Comparison of ENCODE assay signal across 11 cellular contexts in the genomic region with DNA sequence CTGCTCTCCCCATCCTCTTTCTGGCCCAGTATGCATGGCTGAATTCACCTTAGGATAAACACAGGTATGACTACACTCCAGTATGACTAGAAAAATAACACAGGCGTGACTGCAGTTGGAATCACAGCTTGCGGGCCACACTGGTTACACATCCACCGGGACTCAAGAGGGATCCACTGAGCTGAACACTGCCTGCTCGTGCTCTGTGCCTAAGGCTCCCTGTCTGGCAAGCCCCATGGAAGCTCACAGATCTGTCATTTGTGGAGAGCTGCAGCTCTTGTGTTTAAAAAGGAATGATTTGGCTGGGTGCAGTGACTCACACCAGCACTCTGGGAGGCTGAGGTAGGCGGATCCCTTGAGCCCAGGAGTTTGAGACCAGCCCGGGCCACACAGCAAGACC. TPM values are rescaled to one million over a fixed set of nuclear protein-coding genes. Genes with fewer than 3 reads are reported as not detected.
DNase-seq lines count a peak whose midpoint lies in the region; ATAC-seq, FAIRE-seq and TF ChIP-seq lines count a peak whose summit lies in the region.
"Had no signal": no experiment of that assay in that cellular context is flagged by ENCODE, and none has a peak within 500 bp of the region (broad histone marks: within the 10 kb centered on the region; RNA-seq: fewer than 3 reads in every experiment).

No MANE protein-coding gene starts in this region.

- no peaks in the 10 kb centered on the region for H3K27me3 ChIP-seq in astrocyte (ENCODE audit: insufficient read depth, low read length)
- H3K27me3 ChIP-seq: hepatocyte had no signal

- no peak overlapping the region for H3K4me3 Mint-ChIP-seq in astrocyte (ENCODE audit: unreplicated experiment)
- H3K4me3 Mint-ChIP-seq in immature natural killer cell = no peak overlapping the region

- peaks cover 27% of the 10 kb centered on the region for H3K4me1 Mint-ChIP-seq in astrocyte (ENCODE audit: low read depth, unreplicated experiment)
- peaks cover 73 to 95% of the 10 kb centered on the region in 2 donors for H3K4me1 Mint-ChIP-seq in immature natural killer cell

- peaks cover 94% of the 10 kb centered on the region for H4K20me1 ChIP-seq in astrocyte (ENCODE audit: insufficient read depth, low read length)

- H3K9ac ChIP-seq in astrocyte (ENCODE audit: low read length) = peak overlapping the region; percentile 26

- peak overlapping the region; percentile 41 for H3K4me2 ChIP-seq in astrocyte (ENCODE audit: low read length)
- H3K4me2 ChIP-seq: hepatocyte had no signal

- no peak for FAIRE-seq in astrocyte (lab: Jason Lieb, UNC)
- FAIRE-seq: K562 had no signal

- peak overlapping the region; percentile 43 for H3K27ac ChIP-seq in astrocyte (ENCODE audit: low read depth, low read length)
- H3K27ac ChIP-seq: hepatocyte had no signal

- no peaks in the 10 kb centered on the region for H3K36me3 ChIP-seq in astrocyte (ENCODE audit: insufficient read depth, low read length)

- H3K27ac Mint-ChIP-seq in astrocyte (ENCODE audit: unreplicated experiment) (no peak overlapping the region), immature natural killer cell (peak overlapping the region in 2 of 6 donors; percentile 32 to 34)

- H3K27me3 Mint-ChIP-seq in astrocyte (ENCODE audit: low read depth, unreplicated experiment) (no peaks in the 10 kb centered on the region), immature natural killer cell (ENCODE audit: low read depth in 3 of 3) (no peaks in the 10 kb centered on the region)

- H3K4me1 ChIP-seq in astrocyte (ENCODE audit: insufficient read depth, low read length) = peaks cover 28% of the 10 kb centered on the region

- ATAC-seq in HG02759 (IDR thresholded peaks at IDR 0.05; ENCODE audit: unreplicated experiment) = no peak
- ATAC-seq: K562 had no signal

- DNase-seq in AG08395 (ENCODE audit: low spot score) (peak; percentile 54), H4 (ENCODE audit: low spot score) (peak; percentile 89), astrocyte (ENCODE audit: low read depth) (peak; percentile 80), iris pigment epithelial cell (ENCODE audit: low read depth) (peak; percentile 67), inferior parietal cortex (ENCODE audit: extremely low spot score) (no peak), immature natural killer cell (no peak), SK-N-DZ (ENCODE audit: low spot score) (no peak)
- DNase-seq: occipital lobe had no signal

- H3K4me3 ChIP-seq in astrocyte (ENCODE audit: insufficient read depth, low read depth, low read length) = no peak overlapping the region
- H3K4me3 ChIP-seq: hepatocyte, K562 had no signal

- peaks cover 94% of the 10 kb centered on the region for H3K79me2 ChIP-seq in astrocyte (ENCODE audit: insufficient read depth, low read length)

- H3K9me3 Mint-ChIP-seq in astrocyte (ENCODE audit: unreplicated experiment) = peaks cover 2% of the 10 kb centered on the region
- H3K9me3 Mint-ChIP-seq in immature natural killer cell = no peaks in the 10 kb centered on the region

- H3K36me3 Mint-ChIP-seq in astrocyte (ENCODE audit: low read depth, unreplicated experiment) (peaks cover 7% of the 10 kb centered on the region), immature natural killer cell (peaks cover 4 to 8% (median 7%) of the 10 kb centered on the region in 3 donors)

- no peak overlapping the region for H2AFZ ChIP-seq in astrocyte (ENCODE audit: low read depth, low read length)
- H2AFZ ChIP-seq: hepatocyte had no signal

- no peak for TF ChIP-seq CTCF in astrocyte (IDR thresholded peaks at IDR 0.05; ENCODE audit: insufficient read depth, low read depth, low read length)

- H3K9me3 ChIP-seq in astrocyte (ENCODE audit: insufficient read depth, low read depth, low read length) = no peaks in the 10 kb centered on the region

RNA-seq across cellular contexts. Expression of gene VOPP1, which starts 26.8 kb away (rescaled TPM):
- total RNA-seq in H4 (2014; rRNA removed; shearing (Covaris generic)) = 148 and 152 TPM in 2 replicates
- 111 and 133 TPM in 2 replicates for total RNA-seq in astrocyte
- polyA plus RNA-seq in immature natural killer cell = 100 to 1,000 TPM in 1 of 3 donors, 10 to 100 TPM in 2; 54.0 to 119 (median 57.9) TPM
- 48.1 and 50.4 TPM in 2 replicates for polyA plus RNA-seq in SK-N-DZ (2014; cell fraction: cytosol; rRNA removed)
- 15.3 and 23.6 TPM in 2 replicates for polyA plus RNA-seq in SK-N-DZ (2014; cell fraction: nucleus; rRNA removed)

Comparison
In these comparisons a context has a peak if more than half of its experiments do, and no peak if none do; other contexts are left out.
1. DNase-seq: peak in AG08395 (single experiment), H4 (single experiment), astrocyte (single experiment) and iris pigment epithelial cell (single experiment); none in inferior parietal cortex (single experiment), immature natural killer cell (0 of 3) and SK-N-DZ (single experiment).